In genomic region chr16:30678586-30678970, GRCh38 we compare ENCODE assay signal across 21 cellular contexts.
"Had no signal": no experiment of that assay in that cellular context is flagged by ENCODE, and none has a peak within 500 bp of the region (broad histone marks: within the 10 kb centered on the region; RNA-seq: fewer than 3 reads in every experiment).

No MANE protein-coding gene starts in this region.

- H3K27me3 ChIP-seq: esophagus muscularis mucosa, gastroesophageal sphincter, neutrophil, upper lobe of left lung, uterus had no signal

- H3K4me3 Mint-ChIP-seq: effector memory CD8-positive, alpha-beta T cell; natural killer cell treated with Interleukin-12 subunit alpha and Interleukin-12 subunit beta and Interleukin-15 and Interleukin-18, amount 100 ng/mL, for 72 hours had no signal

- H3K4me1 ChIP-seq: esophagus muscularis mucosa, gastroesophageal sphincter, left ventricle myocardium inferior, lower lobe of right lung, tibial artery, upper lobe of left lung, uterus had no signal

- H3K27me3 Mint-ChIP-seq: effector memory CD8-positive, alpha-beta T cell; natural killer cell treated with Interleukin-12 subunit alpha and Interleukin-12 subunit beta and Interleukin-15 and Interleukin-18, amount 100 ng/mL, for 72 hours had no signal

- H3K27ac ChIP-seq: epithelial cell of prostate, esophagus muscularis mucosa, gastroesophageal sphincter, left ventricle myocardium inferior, lower lobe of right lung, neutrophil, tibial artery, upper lobe of left lung, uterus had no signal

- H3K27ac Mint-ChIP-seq: effector memory CD8-positive, alpha-beta T cell had no signal

- H3K9me3 ChIP-seq: esophagus muscularis mucosa, gastroesophageal sphincter, left ventricle myocardium inferior, lower lobe of right lung, neutrophil, tibial artery, upper lobe of left lung, uterus had no signal

- H3K4me3 ChIP-seq: esophagus muscularis mucosa, gastroesophageal sphincter, left ventricle myocardium inferior, lower lobe of right lung, smooth muscle cell, tibial artery, upper lobe of left lung, uterus had no signal

- ATAC-seq: effector memory CD8-positive, alpha-beta T cell; gastroesophageal sphincter; lower lobe of right lung; natural killer cell treated with Interleukin-12 subunit alpha and Interleukin-12 subunit beta and Interleukin-15 and Interleukin-18, amount 100 ng/mL, for 72 hours; right cardiac atrium had no signal

- DNase-seq: cortex of kidney; effector memory CD8-positive, alpha-beta T cell; foreskin fibroblast; glutamatergic neuron; islet precursor cell; left ventricle myocardium inferior; lower lobe of right lung; mesenchymal stem cell; midbrain; stimulated activated CD4-positive, alpha-beta T cell treated with anti-CD3 and anti-CD28 coated beads, Interleukin-2, amount 100 ng/mL, for 48 hours; stimulated activated naive CD4-positive, alpha-beta T cell treated with Interleukin-2 at 50 U/mL for 16 hours; tibial artery; upper lobe of left lung; uterus had no signal

- H3K9me3 Mint-ChIP-seq: effector memory CD8-positive, alpha-beta T cell; natural killer cell treated with Interleukin-12 subunit alpha and Interleukin-12 subunit beta and Interleukin-15 and Interleukin-18, amount 100 ng/mL, for 72 hours had no signal

- H3K36me3 ChIP-seq: esophagus muscularis mucosa, gastroesophageal sphincter, left ventricle myocardium inferior, lower lobe of right lung, neutrophil, tibial artery, upper lobe of left lung, uterus had no signal
